Comparison of ENCODE assay signal across 1 cellular context in the genomic region with DNA sequence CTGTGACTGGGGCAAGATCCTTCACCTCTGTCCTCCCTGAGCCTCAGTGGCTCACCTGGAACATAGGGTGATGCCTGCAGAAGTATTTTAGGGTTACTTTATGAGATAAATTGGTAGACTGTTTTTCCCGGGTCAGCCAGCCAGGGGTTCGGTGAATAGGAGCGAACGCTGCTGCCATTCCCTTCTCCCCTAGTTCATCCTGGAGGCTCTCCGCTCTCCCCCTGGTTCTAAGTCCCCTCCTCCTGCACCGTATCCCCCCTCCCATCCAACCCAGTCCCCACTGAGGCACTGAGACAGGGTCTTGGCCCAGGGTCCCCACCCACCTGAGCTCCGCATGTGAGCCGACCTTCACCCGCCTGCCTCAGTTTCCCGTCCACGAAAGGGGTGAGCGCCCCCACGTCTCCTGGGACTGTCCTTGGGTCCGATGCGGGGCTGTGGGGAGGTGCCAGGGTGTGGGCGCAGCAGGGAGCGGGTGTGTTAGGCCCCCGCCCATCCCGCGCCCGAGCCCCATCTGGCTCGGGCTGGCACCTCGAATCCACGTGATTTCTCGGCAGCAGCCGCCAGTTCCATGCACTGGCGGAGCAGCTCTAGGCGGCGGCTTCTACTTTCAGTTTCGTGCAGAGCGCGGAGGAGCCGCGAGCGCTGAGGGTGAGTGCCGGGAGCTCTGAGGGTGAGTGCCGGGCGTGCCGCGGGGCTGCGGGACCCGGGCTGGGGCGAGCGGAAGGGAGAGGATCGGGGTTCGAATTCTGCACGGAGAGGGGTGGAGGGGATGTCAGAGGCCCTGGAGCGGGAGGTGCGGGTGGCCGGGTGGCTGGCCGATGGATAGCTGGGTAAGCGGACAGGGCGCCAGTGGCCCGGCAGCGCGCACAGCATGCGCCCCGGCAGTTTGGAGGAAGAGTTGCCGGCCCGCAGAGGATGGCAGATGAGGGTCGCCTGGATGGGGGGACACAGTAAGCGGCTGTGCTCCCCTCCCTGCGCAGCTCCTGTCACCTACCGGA.
TF ChIP-seq lines count a peak whose summit lies in the region.

A gene with protein sequence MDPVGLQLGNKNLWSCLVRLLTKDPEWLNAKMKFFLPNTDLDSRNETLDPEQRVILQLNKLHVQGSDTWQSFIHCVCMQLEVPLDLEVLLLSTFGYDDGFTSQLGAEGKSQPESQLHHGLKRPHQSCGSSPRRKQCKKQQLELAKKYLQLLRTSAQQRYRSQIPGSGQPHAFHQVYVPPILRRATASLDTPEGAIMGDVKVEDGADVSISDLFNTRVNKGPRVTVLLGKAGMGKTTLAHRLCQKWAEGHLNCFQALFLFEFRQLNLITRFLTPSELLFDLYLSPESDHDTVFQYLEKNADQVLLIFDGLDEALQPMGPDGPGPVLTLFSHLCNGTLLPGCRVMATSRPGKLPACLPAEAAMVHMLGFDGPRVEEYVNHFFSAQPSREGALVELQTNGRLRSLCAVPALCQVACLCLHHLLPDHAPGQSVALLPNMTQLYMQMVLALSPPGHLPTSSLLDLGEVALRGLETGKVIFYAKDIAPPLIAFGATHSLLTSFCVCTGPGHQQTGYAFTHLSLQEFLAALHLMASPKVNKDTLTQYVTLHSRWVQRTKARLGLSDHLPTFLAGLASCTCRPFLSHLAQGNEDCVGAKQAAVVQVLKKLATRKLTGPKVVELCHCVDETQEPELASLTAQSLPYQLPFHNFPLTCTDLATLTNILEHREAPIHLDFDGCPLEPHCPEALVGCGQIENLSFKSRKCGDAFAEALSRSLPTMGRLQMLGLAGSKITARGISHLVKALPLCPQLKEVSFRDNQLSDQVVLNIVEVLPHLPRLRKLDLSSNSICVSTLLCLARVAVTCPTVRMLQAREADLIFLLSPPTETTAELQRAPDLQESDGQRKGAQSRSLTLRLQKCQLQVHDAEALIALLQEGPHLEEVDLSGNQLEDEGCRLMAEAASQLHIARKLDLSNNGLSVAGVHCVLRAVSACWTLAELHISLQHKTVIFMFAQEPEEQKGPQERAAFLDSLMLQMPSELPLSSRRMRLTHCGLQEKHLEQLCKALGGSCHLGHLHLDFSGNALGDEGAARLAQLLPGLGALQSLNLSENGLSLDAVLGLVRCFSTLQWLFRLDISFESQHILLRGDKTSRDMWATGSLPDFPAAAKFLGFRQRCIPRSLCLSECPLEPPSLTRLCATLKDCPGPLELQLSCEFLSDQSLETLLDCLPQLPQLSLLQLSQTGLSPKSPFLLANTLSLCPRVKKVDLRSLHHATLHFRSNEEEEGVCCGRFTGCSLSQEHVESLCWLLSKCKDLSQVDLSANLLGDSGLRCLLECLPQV (N-terminal part only) (plus strand): TSS at position 610 of the 998 bp plus-strand sequence. CDS start 31,156 bp downstream, outside the sequence.

TF ChIP-seq in HepG2, 621 proteins besides CTCF, POLR2A, EP300 and RAD21 (continued from another document and continues in another):
- TF ChIP-seq, protein P1, sequence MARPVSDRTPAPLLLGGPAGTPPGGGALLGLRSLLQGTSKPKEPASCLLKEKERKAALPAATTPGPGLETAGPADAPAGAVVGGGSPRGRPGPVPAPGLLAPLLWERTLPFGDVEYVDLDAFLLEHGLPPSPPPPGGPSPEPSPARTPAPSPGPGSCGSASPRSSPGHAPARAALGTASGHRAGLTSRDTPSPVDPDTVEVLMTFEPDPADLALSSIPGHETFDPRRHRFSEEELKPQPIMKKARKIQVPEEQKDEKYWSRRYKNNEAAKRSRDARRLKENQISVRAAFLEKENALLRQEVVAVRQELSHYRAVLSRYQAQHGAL (CRISPR knock-in tag; IDR thresholded peaks at IDR 0.05; ENCODE audit: not compliant biosample characterization): no peak
- TF ChIP-seq, protein P2, sequence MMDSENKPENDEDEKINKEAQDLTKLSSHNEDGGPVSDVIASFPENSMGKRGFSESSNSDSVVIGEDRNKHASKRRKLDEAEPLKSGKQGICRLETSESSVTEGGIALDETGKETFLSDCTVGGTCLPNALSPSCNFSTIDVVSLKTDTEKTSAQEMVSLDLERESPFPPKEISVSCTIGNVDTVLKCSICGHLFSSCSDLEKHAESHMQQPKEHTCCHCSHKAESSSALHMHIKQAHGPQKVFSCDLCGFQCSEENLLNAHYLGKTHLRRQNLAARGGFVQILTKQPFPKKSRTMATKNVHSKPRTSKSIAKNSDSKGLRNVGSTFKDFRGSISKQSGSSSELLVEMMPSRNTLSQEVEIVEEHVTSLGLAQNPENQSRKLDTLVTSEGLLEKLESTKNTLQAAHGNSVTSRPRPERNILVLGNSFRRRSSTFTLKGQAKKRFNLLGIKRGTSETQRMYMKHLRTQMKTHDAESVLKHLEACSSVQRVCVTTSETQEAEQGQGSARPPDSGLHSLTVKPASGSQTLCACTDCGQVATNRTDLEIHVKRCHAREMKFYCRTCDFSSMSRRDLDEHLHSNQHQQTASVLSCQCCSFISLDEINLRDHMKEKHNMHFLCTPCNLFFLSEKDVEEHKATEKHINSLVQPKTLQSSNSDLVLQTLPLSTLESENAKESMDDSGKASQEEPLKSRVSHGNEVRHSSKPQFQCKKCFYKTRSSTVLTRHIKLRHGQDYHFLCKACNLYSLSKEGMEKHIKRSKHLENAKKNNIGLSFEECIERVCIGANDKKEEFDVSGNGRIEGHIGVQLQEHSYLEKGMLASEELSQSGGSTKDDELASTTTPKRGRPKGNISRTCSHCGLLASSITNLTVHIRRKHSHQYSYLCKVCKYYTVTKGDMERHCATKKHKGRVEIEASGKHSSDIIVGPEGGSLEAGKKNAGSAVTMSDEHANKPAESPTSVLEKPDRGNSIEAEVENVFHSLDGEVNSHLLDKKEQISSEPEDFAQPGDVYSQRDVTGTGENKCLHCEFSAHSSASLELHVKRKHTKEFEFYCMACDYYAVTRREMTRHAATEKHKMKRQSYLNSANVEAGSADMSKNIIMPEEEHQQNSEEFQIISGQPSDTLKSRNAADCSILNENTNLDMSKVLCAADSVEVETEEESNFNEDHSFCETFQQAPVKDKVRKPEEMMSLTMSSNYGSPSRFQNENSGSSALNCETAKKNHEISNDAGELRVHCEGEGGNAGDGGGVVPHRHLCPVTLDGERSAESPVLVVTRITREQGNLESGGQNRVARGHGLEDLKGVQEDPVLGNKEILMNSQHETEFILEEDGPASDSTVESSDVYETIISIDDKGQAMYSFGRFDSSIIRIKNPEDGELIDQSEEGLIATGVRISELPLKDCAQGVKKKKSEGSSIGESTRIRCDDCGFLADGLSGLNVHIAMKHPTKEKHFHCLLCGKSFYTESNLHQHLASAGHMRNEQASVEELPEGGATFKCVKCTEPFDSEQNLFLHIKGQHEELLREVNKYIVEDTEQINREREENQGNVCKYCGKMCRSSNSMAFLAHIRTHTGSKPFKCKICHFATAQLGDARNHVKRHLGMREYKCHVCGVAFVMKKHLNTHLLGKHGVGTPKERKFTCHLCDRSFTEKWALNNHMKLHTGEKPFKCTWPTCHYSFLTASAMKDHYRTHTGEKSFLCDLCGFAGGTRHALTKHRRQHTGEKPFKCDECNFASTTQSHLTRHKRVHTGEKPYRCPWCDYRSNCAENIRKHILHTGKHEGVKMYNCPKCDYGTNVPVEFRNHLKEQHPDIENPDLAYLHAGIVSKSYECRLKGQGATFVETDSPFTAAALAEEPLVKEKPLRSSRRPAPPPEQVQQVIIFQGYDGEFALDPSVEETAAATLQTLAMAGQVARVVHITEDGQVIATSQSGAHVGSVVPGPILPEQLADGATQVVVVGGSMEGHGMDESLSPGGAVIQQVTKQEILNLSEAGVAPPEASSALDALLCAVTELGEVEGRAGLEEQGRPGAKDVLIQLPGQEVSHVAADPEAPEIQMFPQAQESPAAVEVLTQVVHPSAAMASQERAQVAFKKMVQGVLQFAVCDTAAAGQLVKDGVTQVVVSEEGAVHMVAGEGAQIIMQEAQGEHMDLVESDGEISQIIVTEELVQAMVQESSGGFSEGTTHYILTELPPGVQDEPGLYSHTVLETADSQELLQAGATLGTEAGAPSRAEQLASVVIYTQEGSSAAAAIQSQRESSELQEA (CRISPR knock-in tag; IDR thresholded peaks at IDR 0.05; ENCODE audit: not compliant biosample characterization): peak; percentile 89
- TF ChIP-seq NFKB2 (CRISPR knock-in tag; IDR thresholded peaks at IDR 0.05; ENCODE audit: borderline replicate concordance) (peak; percentile 81), ZNF564 (CRISPR knock-in tag; IDR thresholded peaks at IDR 0.05) (peak; percentile 87), RNF2 (conservative IDR thresholded peaks at IDR 0.05; ENCODE audit: low read depth) (peak; percentile 68), HOXD1 (CRISPR knock-in tag; IDR thresholded peaks at IDR 0.05) (peak; percentile 64), ZNF44 (CRISPR knock-in tag; IDR thresholded peaks at IDR 0.05) (peak; percentile 65; the same call in 1 of the 2 replicates), GFI1 (CRISPR knock-in tag; IDR thresholded peaks at IDR 0.05; ENCODE audit: borderline replicate concordance) (peak; percentile 26; the same call in 1 of the 2 replicates), ZNF746 (CRISPR knock-in tag; IDR thresholded peaks at IDR 0.05) (peak; percentile 22; the same call in 1 of the 2 replicates), ZNF766 (CRISPR knock-in tag; IDR thresholded peaks at IDR 0.05; ENCODE audit: borderline replicate concordance) (peak; percentile 86), CAMTA2 (CRISPR knock-in tag; IDR thresholded peaks at IDR 0.05; ENCODE audit: borderline replicate concordance) (0 out of 2 replicates have a peak, but pooled peaks have one; percentile 68), TBX2 (CRISPR knock-in tag; IDR thresholded peaks at IDR 0.05; ENCODE audit: borderline replicate concordance) (peak; percentile 90), NONO (IDR thresholded peaks at IDR 0.05) (no peak), NONO (CRISPR knock-in tag; conservative IDR thresholded peaks at IDR 0.05) (peak; percentile 57; the same call in 1 of the 2 replicates), ZNF773 (CRISPR knock-in tag; IDR thresholded peaks at IDR 0.05; ENCODE audit: borderline replicate concordance) (peak; percentile 38; the same call in 1 of the 2 replicates), ZNF225 (CRISPR knock-in tag; IDR thresholded peaks at IDR 0.05) (peak; percentile 96), RFXAP (CRISPR knock-in tag; IDR thresholded peaks at IDR 0.05; ENCODE audit: borderline replicate concordance) (peak; percentile 71; the same call in 1 of the 2 replicates)
- TF ChIP-seq, protein P3, sequence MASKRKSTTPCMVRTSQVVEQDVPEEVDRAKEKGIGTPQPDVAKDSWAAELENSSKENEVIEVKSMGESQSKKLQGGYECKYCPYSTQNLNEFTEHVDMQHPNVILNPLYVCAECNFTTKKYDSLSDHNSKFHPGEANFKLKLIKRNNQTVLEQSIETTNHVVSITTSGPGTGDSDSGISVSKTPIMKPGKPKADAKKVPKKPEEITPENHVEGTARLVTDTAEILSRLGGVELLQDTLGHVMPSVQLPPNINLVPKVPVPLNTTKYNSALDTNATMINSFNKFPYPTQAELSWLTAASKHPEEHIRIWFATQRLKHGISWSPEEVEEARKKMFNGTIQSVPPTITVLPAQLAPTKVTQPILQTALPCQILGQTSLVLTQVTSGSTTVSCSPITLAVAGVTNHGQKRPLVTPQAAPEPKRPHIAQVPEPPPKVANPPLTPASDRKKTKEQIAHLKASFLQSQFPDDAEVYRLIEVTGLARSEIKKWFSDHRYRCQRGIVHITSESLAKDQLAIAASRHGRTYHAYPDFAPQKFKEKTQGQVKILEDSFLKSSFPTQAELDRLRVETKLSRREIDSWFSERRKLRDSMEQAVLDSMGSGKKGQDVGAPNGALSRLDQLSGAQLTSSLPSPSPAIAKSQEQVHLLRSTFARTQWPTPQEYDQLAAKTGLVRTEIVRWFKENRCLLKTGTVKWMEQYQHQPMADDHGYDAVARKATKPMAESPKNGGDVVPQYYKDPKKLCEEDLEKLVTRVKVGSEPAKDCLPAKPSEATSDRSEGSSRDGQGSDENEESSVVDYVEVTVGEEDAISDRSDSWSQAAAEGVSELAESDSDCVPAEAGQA (IDR thresholded peaks at IDR 0.05; ENCODE audit: low read depth): no peak
- TF ChIP-seq, protein P3 (CRISPR knock-in tag; IDR thresholded peaks at IDR 0.05; ENCODE audit: borderline replicate concordance): peak; percentile 44; the same call in 1 of the 2 replicates
- TF ChIP-seq, protein P4, sequence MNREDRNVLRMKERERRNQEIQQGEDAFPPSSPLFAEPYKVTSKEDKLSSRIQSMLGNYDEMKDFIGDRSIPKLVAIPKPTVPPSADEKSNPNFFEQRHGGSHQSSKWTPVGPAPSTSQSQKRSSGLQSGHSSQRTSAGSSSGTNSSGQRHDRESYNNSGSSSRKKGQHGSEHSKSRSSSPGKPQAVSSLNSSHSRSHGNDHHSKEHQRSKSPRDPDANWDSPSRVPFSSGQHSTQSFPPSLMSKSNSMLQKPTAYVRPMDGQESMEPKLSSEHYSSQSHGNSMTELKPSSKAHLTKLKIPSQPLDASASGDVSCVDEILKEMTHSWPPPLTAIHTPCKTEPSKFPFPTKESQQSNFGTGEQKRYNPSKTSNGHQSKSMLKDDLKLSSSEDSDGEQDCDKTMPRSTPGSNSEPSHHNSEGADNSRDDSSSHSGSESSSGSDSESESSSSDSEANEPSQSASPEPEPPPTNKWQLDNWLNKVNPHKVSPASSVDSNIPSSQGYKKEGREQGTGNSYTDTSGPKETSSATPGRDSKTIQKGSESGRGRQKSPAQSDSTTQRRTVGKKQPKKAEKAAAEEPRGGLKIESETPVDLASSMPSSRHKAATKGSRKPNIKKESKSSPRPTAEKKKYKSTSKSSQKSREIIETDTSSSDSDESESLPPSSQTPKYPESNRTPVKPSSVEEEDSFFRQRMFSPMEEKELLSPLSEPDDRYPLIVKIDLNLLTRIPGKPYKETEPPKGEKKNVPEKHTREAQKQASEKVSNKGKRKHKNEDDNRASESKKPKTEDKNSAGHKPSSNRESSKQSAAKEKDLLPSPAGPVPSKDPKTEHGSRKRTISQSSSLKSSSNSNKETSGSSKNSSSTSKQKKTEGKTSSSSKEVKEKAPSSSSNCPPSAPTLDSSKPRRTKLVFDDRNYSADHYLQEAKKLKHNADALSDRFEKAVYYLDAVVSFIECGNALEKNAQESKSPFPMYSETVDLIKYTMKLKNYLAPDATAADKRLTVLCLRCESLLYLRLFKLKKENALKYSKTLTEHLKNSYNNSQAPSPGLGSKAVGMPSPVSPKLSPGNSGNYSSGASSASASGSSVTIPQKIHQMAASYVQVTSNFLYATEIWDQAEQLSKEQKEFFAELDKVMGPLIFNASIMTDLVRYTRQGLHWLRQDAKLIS (CRISPR knock-in tag; IDR thresholded peaks at IDR 0.05): no peak
- TF ChIP-seq, protein P5, sequence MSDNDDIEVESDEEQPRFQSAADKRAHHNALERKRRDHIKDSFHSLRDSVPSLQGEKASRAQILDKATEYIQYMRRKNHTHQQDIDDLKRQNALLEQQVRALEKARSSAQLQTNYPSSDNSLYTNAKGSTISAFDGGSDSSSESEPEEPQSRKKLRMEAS (IDR thresholded peaks at IDR 0.05): peak; percentile 82
